1 cellular context compared by ENCODE assay signal in genomic region chr10:93672022-93672678, GRCh38.
TF ChIP-seq lines count a peak whose summit lies in the region.

No MANE protein-coding gene starts in this region.

TF ChIP-seq in HepG2, 621 proteins besides CTCF, POLR2A, EP300 and RAD21 (continued from another document and continues in another):
- no peak for TF ChIP-seq IRF9 (CRISPR knock-in tag; IDR thresholded peaks at IDR 0.05; ENCODE audit: borderline replicate concordance)
- no peak for TF ChIP-seq ZNF772 (CRISPR knock-in tag; IDR thresholded peaks at IDR 0.05)
- TF ChIP-seq CC2D1A (CRISPR knock-in tag; IDR thresholded peaks at IDR 0.05), result no peak
- no peak for TF ChIP-seq TAF1 (CRISPR knock-in tag; IDR thresholded peaks at IDR 0.05)
- TF ChIP-seq DRAP1 (CRISPR knock-in tag; IDR thresholded peaks at IDR 0.05), result no peak
- no peak for TF ChIP-seq ZNF710 (CRISPR knock-in tag; IDR thresholded peaks at IDR 0.05; ENCODE audit: borderline replicate concordance)
- TF ChIP-seq ZBTB3 (CRISPR knock-in tag; IDR thresholded peaks at IDR 0.05; ENCODE audit: borderline replicate concordance, low read depth), result no peak
- peak; percentile 82 for TF ChIP-seq KDM6A (CRISPR knock-in tag; IDR thresholded peaks at IDR 0.05; ENCODE audit: low read depth)
- TF ChIP-seq ARNTL (CRISPR knock-in tag; IDR thresholded peaks at IDR 0.05), result no peak
- no peak for TF ChIP-seq ZZZ3 (CRISPR knock-in tag; IDR thresholded peaks at IDR 0.05; ENCODE audit: borderline replicate concordance)
- TF ChIP-seq CBX2 (IDR thresholded peaks at IDR 0.05; ENCODE audit: low read depth, low read length), result no peak
- no peak for TF ChIP-seq CBX2 (CRISPR knock-in tag; IDR thresholded peaks at IDR 0.05; ENCODE audit: low read depth)
- TF ChIP-seq ZNF709 (CRISPR knock-in tag; IDR thresholded peaks at IDR 0.05), result no peak
- TF ChIP-seq ARID3A (IDR thresholded peaks at IDR 0.05; ENCODE audit: low read depth, low read length), result peak; percentile 75
- no peak for TF ChIP-seq ZFP90 (CRISPR knock-in tag; IDR thresholded peaks at IDR 0.05; ENCODE audit: borderline replicate concordance)
- TF ChIP-seq MAFK (conservative IDR thresholded peaks at IDR 0.05 in 1 of 2, IDR thresholded peaks at IDR 0.05 in 1 of 2; ENCODE audit: low read length in 2 of 2), result no peak
- no peak for TF ChIP-seq GMEB1 (CRISPR knock-in tag; IDR thresholded peaks at IDR 0.05; ENCODE audit: borderline replicate concordance)
- TF ChIP-seq PRPF4 (IDR thresholded peaks at IDR 0.05; ENCODE audit: low read depth, low read length, poor library complexity, severe bottlenecking), result no peak
- no peak for TF ChIP-seq ZSCAN12 (CRISPR knock-in tag; IDR thresholded peaks at IDR 0.05)
- TF ChIP-seq ATAD3A (CRISPR knock-in tag; IDR thresholded peaks at IDR 0.05), result no peak
- no peak for TF ChIP-seq TCF7 (IDR thresholded peaks at IDR 0.05; ENCODE audit: low read depth)
- no peak for TF ChIP-seq ZNF234 (CRISPR knock-in tag; conservative IDR thresholded peaks at IDR 0.05)
- TF ChIP-seq POLR2AphosphoS2 (IDR thresholded peaks at IDR 0.05; ENCODE audit: low read depth, low read length), result no peak
- no peak for TF ChIP-seq IRF1 (CRISPR knock-in tag; IDR thresholded peaks at IDR 0.05; ENCODE audit: low read depth)
- no peak for TF ChIP-seq ZNF44 (CRISPR knock-in tag; IDR thresholded peaks at IDR 0.05)
- no peak for TF ChIP-seq MYC (CRISPR knock-in tag; IDR thresholded peaks at IDR 0.05; ENCODE audit: borderline replicate concordance)
- TF ChIP-seq SRSF4 (IDR thresholded peaks at IDR 0.05; ENCODE audit: low read depth, low read length, poor library complexity, severe bottlenecking), result no peak
- TF ChIP-seq CENPT (CRISPR knock-in tag; IDR thresholded peaks at IDR 0.05; ENCODE audit: low read depth), result no peak
- TF ChIP-seq ZNF597 (CRISPR knock-in tag; IDR thresholded peaks at IDR 0.05), result no peak
- no peak for TF ChIP-seq HOXA3 (CRISPR knock-in tag; IDR thresholded peaks at IDR 0.05)
- TF ChIP-seq ZNF674 (CRISPR knock-in tag; IDR thresholded peaks at IDR 0.05; ENCODE audit: low read depth), result no peak
- no peak for TF ChIP-seq ZNF780A (CRISPR knock-in tag; IDR thresholded peaks at IDR 0.05)
- no peak for TF ChIP-seq IRF2 (CRISPR knock-in tag; IDR thresholded peaks at IDR 0.05)
- no peak for TF ChIP-seq ATF1 (CRISPR knock-in tag; IDR thresholded peaks at IDR 0.05)
- no peak for TF ChIP-seq SETDB1 (CRISPR knock-in tag; IDR thresholded peaks at IDR 0.05; ENCODE audit: borderline replicate concordance)
- no peak for TF ChIP-seq MLXIP (CRISPR knock-in tag; IDR thresholded peaks at IDR 0.05; ENCODE audit: borderline replicate concordance)
- TF ChIP-seq SOX5 (CRISPR knock-in tag; IDR thresholded peaks at IDR 0.05; ENCODE audit: borderline replicate concordance), result peak; percentile 64; the same call in 1 of the 2 replicates
- TF ChIP-seq XBP1 (CRISPR knock-in tag; IDR thresholded peaks at IDR 0.05), result no peak
- no peak for TF ChIP-seq BHLHE40 (IDR thresholded peaks at IDR 0.05; ENCODE audit: low read length)
- TF ChIP-seq KDM1A (CRISPR knock-in tag; IDR thresholded peaks at IDR 0.05), result no peak
- no peak for TF ChIP-seq ATF7 (IDR thresholded peaks at IDR 0.05)
- no peak for TF ChIP-seq ATF7 (CRISPR knock-in tag; IDR thresholded peaks at IDR 0.05)
- TF ChIP-seq SIN3B (IDR thresholded peaks at IDR 0.05; ENCODE audit: low read length), result no peak
- no peak for TF ChIP-seq ZNF841 (CRISPR knock-in tag; IDR thresholded peaks at IDR 0.05; ENCODE audit: borderline replicate concordance)
- no peak for TF ChIP-seq BCL3 (CRISPR knock-in tag; IDR thresholded peaks at IDR 0.05)
- no peak for TF ChIP-seq REXO4 (CRISPR knock-in tag; IDR thresholded peaks at IDR 0.05; ENCODE audit: borderline replicate concordance)
- no peak for TF ChIP-seq FOXA1 (IDR thresholded peaks at IDR 0.05)
- peak; percentile 66 for TF ChIP-seq FOXA1 (CRISPR knock-in tag; IDR thresholded peaks at IDR 0.05)
- TF ChIP-seq ZFP82 (CRISPR knock-in tag; IDR thresholded peaks at IDR 0.05; ENCODE audit: borderline replicate concordance), result no peak
- peak; percentile 71 for TF ChIP-seq GATAD2A (CRISPR knock-in tag; IDR thresholded peaks at IDR 0.05)
- TF ChIP-seq CHCHD3 (CRISPR knock-in tag; IDR thresholded peaks at IDR 0.05), result no peak
- TF ChIP-seq GLI4 (CRISPR knock-in tag; IDR thresholded peaks at IDR 0.05; ENCODE audit: borderline replicate concordance), result no peak
- no peak for TF ChIP-seq CHD2 (IDR thresholded peaks at IDR 0.05; ENCODE audit: low read depth, low read length)
- TF ChIP-seq TRIM22 (IDR thresholded peaks at IDR 0.05), result no peak
- no peak for TF ChIP-seq ZSCAN29 (CRISPR knock-in tag; conservative IDR thresholded peaks at IDR 0.05)
- TF ChIP-seq NR2F2 (IDR thresholded peaks at IDR 0.05; ENCODE audit: borderline replicate concordance, low read depth), result no peak
- TF ChIP-seq CHD4 (IDR thresholded peaks at IDR 0.05; ENCODE audit: borderline replicate concordance, low read length), result no peak
- TF ChIP-seq ZNF264 (CRISPR knock-in tag; IDR thresholded peaks at IDR 0.05), result no peak
- TF ChIP-seq ZBTB34 (CRISPR knock-in tag; IDR thresholded peaks at IDR 0.05), result no peak
- TF ChIP-seq ZNF570 (CRISPR knock-in tag; IDR thresholded peaks at IDR 0.05; ENCODE audit: borderline replicate concordance), result no peak
- no peak for TF ChIP-seq ZNF382 (CRISPR knock-in tag; IDR thresholded peaks at IDR 0.05; ENCODE audit: borderline replicate concordance)
